Comparison of ENCODE assay signal across 7 cellular contexts in genomic region chr14:80105488-80105994, GRCh38.
"Had no signal": no experiment of that assay in that cellular context is flagged by ENCODE, and none has a peak within 500 bp of the region (broad histone marks: within the 10 kb centered on the region; RNA-seq: fewer than 3 reads in every experiment).

No MANE protein-coding gene starts in this region.

- H3K27ac ChIP-seq: GM23248, HL-60 had no signal

- H3K4me1 ChIP-seq: HAP-1 had no signal

- DNase-seq: GM23248, GOT3, H7, HFFc6 had no signal

- H2AFZ ChIP-seq: GM23248 had no signal

- H3K9ac ChIP-seq: GM23248 had no signal

- ATAC-seq: HCT116 had no signal

- H3K9me3 ChIP-seq: HAP-1 had no signal

- H3K36me3 ChIP-seq: HAP-1 had no signal

- H3K4me3 ChIP-seq: GM23248, HAP-1 had no signal
